In the genomic region with DNA sequence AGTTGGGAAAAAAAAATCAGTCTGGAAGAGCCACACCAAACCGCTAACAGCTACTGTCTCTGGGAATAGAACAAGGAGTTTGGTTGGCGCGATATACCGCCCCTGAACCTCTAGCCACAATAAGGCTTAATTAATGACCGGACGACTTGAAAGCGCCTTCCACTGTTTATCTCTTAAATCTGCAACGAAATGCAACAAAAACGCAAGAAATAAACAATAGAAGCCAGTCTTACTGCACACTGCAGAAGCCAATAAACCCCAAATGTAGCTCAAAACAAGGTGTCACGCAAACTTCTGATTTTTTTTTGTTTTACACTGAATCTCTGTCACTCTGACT, we compare ENCODE assay signal across 8 cellular contexts. TPM values are rescaled to one million over a fixed set of nuclear protein-coding genes. Genes with fewer than 3 reads are reported as not detected.
A peak's percentile ranks its signal among the peaks of the same experiment; 100 is the strongest.
DNase-seq lines count a peak whose midpoint lies in the region; ATAC-seq and FAIRE-seq lines count a peak whose summit lies in the region.

No MANE protein-coding gene starts in this region.

- DNase-seq in CD4-positive, alpha-beta memory T cell = no peak
- DNase-seq in Jurkat, Clone E6-1 (ENCODE audit: low read depth, low spot score) = no peak
- DNase-seq in urothelium cell line (ENCODE audit: low spot score) = no peak
- DNase-seq in globus pallidus (ENCODE audit: low spot score) = no peak
- DNase-seq in NCI-H2107 treated with DMSO at 0.1 percent for 48 hours (lab: John Stamatoyannopoulos, UW; ENCODE audit: unreplicated experiment) = no peak

- FAIRE-seq in urothelium cell line (lab: Jason Lieb, UNC) = no peak

- H3K4me3 ChIP-seq in CD4-positive, alpha-beta memory T cell (ENCODE audit: low read length in 2 of 2) = peak overlapping the region; percentile 69 to 86
- peak overlapping the region; percentile 62 for H3K4me3 ChIP-seq in Jurkat, Clone E6-1 (ENCODE audit: low read length)
- H3K4me3 ChIP-seq in mononuclear cell (ENCODE audit: low read length) = peak overlapping the region; percentile 47

- H3K27me3 Mint-ChIP-seq in CD4-positive, alpha-beta memory T cell = no peaks in the 10 kb centered on the region

- H3K4me1 Mint-ChIP-seq in CD4-positive, alpha-beta memory T cell = peaks cover 22 to 60% (median 38%) of the 10 kb centered on the region in 4 donors

- CTCF ChIA-PET in CD4-positive, alpha-beta memory T cell (lab: Charles Lee; ENCODE audit: partially characterized antibody) = interaction anchor here (0.8 to 7.3 kb wide), 9 partner anchors 14 to 96 kb away, joined by 3 to 174 read pairs (median 5); a partner anchor contains a TSS

- H3K27ac ChIP-seq in CD4-positive, alpha-beta memory T cell (ENCODE audit: low read depth, low read length) = peak overlapping the region; percentile 88
- peak overlapping the region; percentile 99 for H3K27ac ChIP-seq in cingulate gyrus (ENCODE audit: low read depth, low read length)

- peak overlapping the region; percentile 91 to 96 (median 95) for H3K4me3 Mint-ChIP-seq in CD4-positive, alpha-beta memory T cell

- no peaks in the 10 kb centered on the region for H3K27me3 ChIP-seq in CD4-positive, alpha-beta memory T cell (ENCODE audit: insufficient read depth, low read length)
- H3K27me3 ChIP-seq in mononuclear cell (ENCODE audit: insufficient read depth, low read length) = no peaks in the 10 kb centered on the region

- H3K36me3 ChIP-seq in CD4-positive, alpha-beta memory T cell (ENCODE audit: insufficient read depth, low read length) = no peaks in the 10 kb centered on the region

- ATAC-seq in HG03175 (IDR thresholded peaks at IDR 0.05; ENCODE audit: unreplicated experiment) = no peak

- H3K27ac Mint-ChIP-seq in CD4-positive, alpha-beta memory T cell = peak overlapping the region; percentile 100

- H3K9me3 ChIP-seq in CD4-positive, alpha-beta memory T cell (ENCODE audit: control insufficient read depth in 1 of 2, low read length in 2 of 2) = no peaks in the 10 kb centered on the region
- H3K9me3 ChIP-seq in mononuclear cell (ENCODE audit: low read depth, low read length) = no peaks in the 10 kb centered on the region

- peaks cover 0 to 3% (median 0%) of the 10 kb centered on the region in 8 donors for H3K9me3 Mint-ChIP-seq in CD4-positive, alpha-beta memory T cell

- POLR2A ChIA-PET in CD4-positive, alpha-beta memory T cell (lab: Charles Lee; ENCODE audit: partially characterized antibody) = interaction anchor here (0.6 to 22.2 kb wide), 22 partner anchors 10 to 521 kb away, joined by 3 to 1564 read pairs (median 6); a partner anchor contains a TSS

- H3K36me3 Mint-ChIP-seq in CD4-positive, alpha-beta memory T cell = peaks cover 0 to 5% of the 10 kb centered on the region in 2 donors

- intact Hi-C loops in CD4-positive, alpha-beta memory T cell (cut with micrococcal nuclease) = loop anchor here (1.0 kb wide), 2 partner anchors 10 to 17 kb away; no protein-coding TSS in a partner anchor

- H3K4me1 ChIP-seq in CD4-positive, alpha-beta memory T cell (ENCODE audit: insufficient read depth, low read length) = peaks cover 39% of the 10 kb centered on the region
- peaks cover 39% of the 10 kb centered on the region for H3K4me1 ChIP-seq in mononuclear cell (ENCODE audit: insufficient read depth, low read length)

RNA-seq across cellular contexts. Expression of a gene that starts 10.9 kb away (rescaled TPM):
- 10 to 100 TPM; 14.8 to 16.8 TPM for total RNA-seq in CD4-positive, alpha-beta memory T cell
- polyA plus RNA-seq in CD4-positive, alpha-beta memory T cell = under 1 TPM; 0.25 to 0.26 TPM
- 0.65 TPM for polyA plus RNA-seq in Jurkat, Clone E6-1 (2012; ENCODE audit: insufficient read depth, insufficient read length)
- 8.7 TPM for total RNA-seq in mononuclear cell

RNA-seq across cellular contexts. Expression of a gene that starts 12.1 kb away (rescaled TPM):
- total RNA-seq in CD4-positive, alpha-beta memory T cell = under 1 TPM in 1 of 2 experiments, not detected in 1; 0.47 TPM
- 1 to 10 TPM; 1.0 to 1.6 TPM for polyA plus RNA-seq in CD4-positive, alpha-beta memory T cell
- polyA plus RNA-seq in Jurkat, Clone E6-1 (2012; ENCODE audit: insufficient read depth, insufficient read length) = not detected
- total RNA-seq in mononuclear cell = 4.6 TPM

RNA-seq across cellular contexts. Expression of a gene that starts 19.0 kb away (rescaled TPM):
- 100 to 1,000 TPM; 151 to 153 TPM for total RNA-seq in CD4-positive, alpha-beta memory T cell
- polyA plus RNA-seq in CD4-positive, alpha-beta memory T cell = 10 to 100 TPM; 37.3 to 43.7 TPM
- 8.9 TPM for polyA plus RNA-seq in Jurkat, Clone E6-1 (2012; ENCODE audit: insufficient read depth, insufficient read length)
- total RNA-seq in mononuclear cell = 224 TPM

RNA-seq across cellular contexts. Expression of a gene that starts 23.8 kb away (rescaled TPM):
- total RNA-seq in CD4-positive, alpha-beta memory T cell = 1 to 10 TPM; 1.3 to 1.4 TPM
- under 1 TPM in 1 of 2 donors, not detected in 1; 0.20 TPM for polyA plus RNA-seq in CD4-positive, alpha-beta memory T cell
- 0.48 TPM for polyA plus RNA-seq in Jurkat, Clone E6-1 (2012; ENCODE audit: insufficient read depth, insufficient read length)
- 0.52 TPM for total RNA-seq in mononuclear cell

RNA-seq across cellular contexts. Expression of a gene that starts 31.3 kb away (rescaled TPM):
- total RNA-seq in CD4-positive, alpha-beta memory T cell = 1 to 10 TPM; 1.2 to 1.6 TPM
- under 1 TPM in 1 of 2 donors, not detected in 1; 0.20 TPM for polyA plus RNA-seq in CD4-positive, alpha-beta memory T cell
- not detected for polyA plus RNA-seq in Jurkat, Clone E6-1 (2012; ENCODE audit: insufficient read depth, insufficient read length)
- 0.21 TPM for total RNA-seq in mononuclear cell
